Comparison of ENCODE assay signal across 7 cellular contexts in genomic region chr12:8785499-8785898, GRCh38. TPM values are rescaled to one million over a fixed set of nuclear protein-coding genes. Genes with fewer than 3 reads are reported as not detected.
"Had no signal": no experiment of that assay in that cellular context is flagged by ENCODE, and none has a peak within 500 bp of the region (broad histone marks: within the 10 kb centered on the region; RNA-seq: fewer than 3 reads in every experiment).

No MANE protein-coding gene starts in this region.

- H3K4me3 Mint-ChIP-seq: GM23338, IgD-negative memory B cell had no signal

- H3K27me3 Mint-ChIP-seq: IgD-negative memory B cell had no signal

- H3K4me2 ChIP-seq: GM23338 had no signal

- H3K27ac Mint-ChIP-seq: GM23338, IgD-negative memory B cell had no signal

- H3K4me3 ChIP-seq: GM23338 had no signal

- ATAC-seq: GM23338 had no signal

- H3K9me3 Mint-ChIP-seq: IgD-negative memory B cell had no signal

- H2AFZ ChIP-seq: GM23338 had no signal

- DNase-seq: H7, HCEC 1CT, KBM-7 had no signal

RNA-seq across cellular contexts. Expression of gene A2ML1, which starts 36.9 kb away (rescaled TPM):
- total RNA-seq: H4, HT-29 had no signal
- polyA plus RNA-seq: IgD-negative memory B cell had no signal
